24 cellular contexts compared by ENCODE assay signal in genomic region chr12:1059162-1059561, GRCh38.
DNase-seq lines count a peak whose midpoint lies in the region; ATAC-seq and TF ChIP-seq lines count a peak whose summit lies in the region.
"Had no signal": no experiment of that assay in that cellular context is flagged by ENCODE, and none has a peak within 500 bp of the region (broad histone marks: within the 10 kb centered on the region; RNA-seq: fewer than 3 reads in every experiment).

No MANE protein-coding gene starts in this region.

- H3K9me3 ChIP-seq in endodermal cell (ENCODE audit: control insufficient read depth, low read length) (peaks cover 48% of the 10 kb centered on the region), smooth muscle cell (replicated peaks; ENCODE audit: low read depth) (peaks cover 13% of the 10 kb centered on the region)

- peaks cover 61% of the 10 kb centered on the region for H3K79me2 ChIP-seq in smooth muscle cell (ENCODE audit: low read depth)

- H2AFZ ChIP-seq in smooth muscle cell (ENCODE audit: low read depth): no peak overlapping the region

- H3K4me3 Mint-ChIP-seq in activated T-cell treated with anti-CD3 and anti-CD28 coated beads, Interleukin-2, amount 50 U/mL, for 24 hours: no peak overlapping the region
- no peak overlapping the region for H3K4me3 Mint-ChIP-seq in activated T-cell treated with anti-CD3 and anti-CD28 coated beads, Interleukin-2, amount 50 U/mL, for 4 hours
- H3K4me3 Mint-ChIP-seq in endodermal cell: no peak overlapping the region
- H3K4me3 Mint-ChIP-seq: CD8-positive, alpha-beta memory T cell had no signal

- H3K4me1 Mint-ChIP-seq in activated T-cell treated with anti-CD3 and anti-CD28 coated beads, Interleukin-2, amount 50 U/mL, for 24 hours (ENCODE audit: low read depth): peaks cover 6% of the 10 kb centered on the region
- H3K4me1 Mint-ChIP-seq in activated T-cell treated with anti-CD3 and anti-CD28 coated beads, Interleukin-2, amount 50 U/mL, for 4 hours (ENCODE audit: low read depth): no peaks in the 10 kb centered on the region
- peaks cover 21% of the 10 kb centered on the region for H3K4me1 Mint-ChIP-seq in endodermal cell

- no peak overlapping the region for H3K4me2 ChIP-seq in smooth muscle cell
- H3K4me2 ChIP-seq: KMS-11 had no signal

- intact Hi-C loops in dorsolateral prefrontal cortex (cut with DNase I): no loop called here

- H3K27me3 ChIP-seq in endodermal cell (ENCODE audit: control insufficient read depth, insufficient read depth, low read length, poor library complexity, severe bottlenecking) (no peaks in the 10 kb centered on the region), smooth muscle cell (ENCODE audit: low read depth) (no peaks in the 10 kb centered on the region), dorsolateral prefrontal cortex (no peaks in the 10 kb centered on the region)
- H3K27me3 ChIP-seq: Peyer's patch had no signal

- H3K9me3 Mint-ChIP-seq in activated T-cell treated with anti-CD3 and anti-CD28 coated beads, Interleukin-2, amount 50 U/mL, for 24 hours: peaks cover 37% of the 10 kb centered on the region
- H3K9me3 Mint-ChIP-seq in activated T-cell treated with anti-CD3 and anti-CD28 coated beads, Interleukin-2, amount 50 U/mL, for 4 hours: peaks cover 28% of the 10 kb centered on the region
- H3K9me3 Mint-ChIP-seq in endodermal cell: peaks cover 58% of the 10 kb centered on the region

- peaks cover 23% of the 10 kb centered on the region for H4K20me1 ChIP-seq in smooth muscle cell (ENCODE audit: low read depth)

- H3K27ac ChIP-seq in endodermal cell (ENCODE audit: low read depth, low read length) (no peak overlapping the region), smooth muscle cell (ENCODE audit: low read depth) (no peak overlapping the region), dorsolateral prefrontal cortex (no peak overlapping the region)
- H3K27ac ChIP-seq: 22Rv1, KMS-11, Peyer's patch had no signal

- no peak for DNase-seq in activated T-cell treated with anti-CD3 and anti-CD28 coated beads, Interleukin-2, amount 50 U/mL, for 24 hours
- no peak for DNase-seq in activated T-cell treated with anti-CD3 and anti-CD28 coated beads, Interleukin-2, amount 50 U/mL, for 4 hours
- DNase-seq in endodermal cell (no peak), iris pigment epithelial cell (ENCODE audit: low read depth) (peak; percentile 74), skeletal muscle cell (ENCODE audit: low read depth) (peak; percentile 18), nucleus accumbens (lab: John Stamatoyannopoulos, UW) (no peak), smooth muscle cell (lab: John Stamatoyannopoulos, UW; ENCODE audit: unreplicated experiment) (no peak), dorsolateral prefrontal cortex (no peak)
- DNase-seq: ACHN; C1 segment of cervical spinal cord; Calu3; CD8-positive, alpha-beta memory T cell; DMS153; GOT3; HCEC 1CT; IMR-90; MV-4-11; NCI-H1105 treated with DMSO at 0.1 percent for 48 hours; NCI-H2029 treated with DMSO at 0.1 percent for 48 hours; NCI-H524 treated with DMSO at 0.1 percent for 48 hours; NCI-H82; Peyer's patch had no signal

- H3K9ac ChIP-seq in endodermal cell (ENCODE audit: extremely low read depth, low read length, poor library complexity, severe bottlenecking): no peak overlapping the region
- no peak overlapping the region for H3K9ac ChIP-seq in smooth muscle cell (ENCODE audit: low read depth)
- H3K9ac ChIP-seq: KMS-11 had no signal

- no peak for TF ChIP-seq CTCF in endodermal cell (conservative IDR thresholded peaks at IDR 0.05)
- no peak for TF ChIP-seq CTCF in smooth muscle cell (IDR thresholded peaks at IDR 0.05; ENCODE audit: borderline replicate concordance, insufficient read depth, poor library complexity, severe bottlenecking)
- no peak for TF ChIP-seq CTCF in dorsolateral prefrontal cortex (IDR thresholded peaks at IDR 0.05 in 54 of 56, conservative IDR thresholded peaks at IDR 0.05 in 2 of 56; ENCODE audit: low read depth in 1 of 56, partially characterized antibody in 56 of 56)

- peaks cover 64% of the 10 kb centered on the region for H3K36me3 Mint-ChIP-seq in activated T-cell treated with anti-CD3 and anti-CD28 coated beads, Interleukin-2, amount 50 U/mL, for 24 hours (ENCODE audit: low read depth)
- peaks cover 36% of the 10 kb centered on the region for H3K36me3 Mint-ChIP-seq in activated T-cell treated with anti-CD3 and anti-CD28 coated beads, Interleukin-2, amount 50 U/mL, for 4 hours (ENCODE audit: insufficient read depth)
- H3K36me3 Mint-ChIP-seq in endodermal cell (ENCODE audit: low read depth): peaks cover 62% of the 10 kb centered on the region

- H3F3A ChIP-seq in smooth muscle cell (ENCODE audit: low read depth): no peaks in the 10 kb centered on the region

- H3K4me3 ChIP-seq in endodermal cell (ENCODE audit: low read length): peak overlapping the region; percentile 15
- no peak overlapping the region for H3K4me3 ChIP-seq in skeletal muscle cell (ENCODE audit: low read depth, low read length)
- H3K4me3 ChIP-seq in smooth muscle cell: no peak overlapping the region
- no peak overlapping the region for H3K4me3 ChIP-seq in dorsolateral prefrontal cortex
- H3K4me3 ChIP-seq: Peyer's patch had no signal

- no peak for ATAC-seq in activated T-cell treated with anti-CD3 and anti-CD28 coated beads, Interleukin-2, amount 50 U/mL, for 4 hours

- peaks cover 29% of the 10 kb centered on the region for H3K36me3 ChIP-seq in endodermal cell (ENCODE audit: control insufficient read depth, insufficient read depth, low read length)
- H3K36me3 ChIP-seq in smooth muscle cell (ENCODE audit: low read depth): peaks cover 14% of the 10 kb centered on the region
- H3K36me3 ChIP-seq: Peyer's patch had no signal

- no peaks in the 10 kb centered on the region for H3K27me3 Mint-ChIP-seq in activated T-cell treated with anti-CD3 and anti-CD28 coated beads, Interleukin-2, amount 50 U/mL, for 24 hours
- no peaks in the 10 kb centered on the region for H3K27me3 Mint-ChIP-seq in activated T-cell treated with anti-CD3 and anti-CD28 coated beads, Interleukin-2, amount 50 U/mL, for 4 hours (ENCODE audit: low read depth)
- no peaks in the 10 kb centered on the region for H3K27me3 Mint-ChIP-seq in endodermal cell (ENCODE audit: insufficient read depth)
- H3K27me3 Mint-ChIP-seq: CD8-positive, alpha-beta memory T cell had no signal

- peak overlapping the region; percentile 26 for H3K27ac Mint-ChIP-seq in activated T-cell treated with anti-CD3 and anti-CD28 coated beads, Interleukin-2, amount 50 U/mL, for 24 hours
- H3K27ac Mint-ChIP-seq in endodermal cell: no peak overlapping the region

- H3K4me1 ChIP-seq in endodermal cell (ENCODE audit: control insufficient read depth, insufficient read depth, low read length) (peaks cover 4% of the 10 kb centered on the region), smooth muscle cell (ENCODE audit: low read depth) (peaks cover 16% of the 10 kb centered on the region)
- H3K4me1 ChIP-seq: Peyer's patch had no signal

Comparison
In these comparisons a context has a peak if more than half of its experiments do, and no peak if none do; other contexts are left out.
1. DNase-seq: peak in iris pigment epithelial cell (single experiment) and skeletal muscle cell (single experiment); none in activated T-cell treated with anti-CD3 and anti-CD28 coated beads, Interleukin-2, amount 50 U/mL, for 24 hours (single experiment), activated T-cell treated with anti-CD3 and anti-CD28 coated beads, Interleukin-2, amount 50 U/mL, for 4 hours (single experiment), endodermal cell (single experiment), nucleus accumbens (0 of 56), smooth muscle cell (single experiment) and dorsolateral prefrontal cortex (0 of 10).